In genomic region chr19:18488403-18488723, GRCh38 we compare ENCODE assay signal across 1 cellular context.
TF ChIP-seq lines count a peak whose summit lies in the region.

No MANE protein-coding gene starts in this region.

TF ChIP-seq in WTC11, 78 proteins besides CTCF, POLR2A, EP300 and RAD21 (continued from another document):
- no peak for TF ChIP-seq AFF4 (CRISPR knock-in tag; IDR thresholded peaks at IDR 0.05; ENCODE audit: borderline replicate concordance)
- TF ChIP-seq, protein P1, sequence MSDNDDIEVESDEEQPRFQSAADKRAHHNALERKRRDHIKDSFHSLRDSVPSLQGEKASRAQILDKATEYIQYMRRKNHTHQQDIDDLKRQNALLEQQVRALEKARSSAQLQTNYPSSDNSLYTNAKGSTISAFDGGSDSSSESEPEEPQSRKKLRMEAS (CRISPR knock-in tag; IDR thresholded peaks at IDR 0.05), result no peak
